In the genomic region with DNA sequence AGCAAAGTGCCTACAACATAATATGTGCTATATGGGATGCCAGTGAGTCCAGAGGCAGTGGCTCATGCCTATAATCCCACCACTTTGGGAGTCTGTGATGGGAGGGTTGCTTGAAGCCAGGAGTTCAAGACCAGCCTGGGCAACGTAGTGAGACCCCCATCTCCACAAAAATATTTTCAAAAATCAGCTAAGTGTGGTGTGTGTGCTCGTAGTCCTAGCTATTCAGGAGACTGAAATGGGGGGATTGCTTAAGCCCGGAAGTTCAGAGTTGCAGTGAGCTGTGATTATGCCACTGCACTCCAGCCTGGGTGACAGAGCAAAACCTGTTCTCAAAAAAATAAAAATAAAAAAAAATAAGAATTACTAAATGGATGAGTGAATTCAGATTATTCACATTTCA, we compare ENCODE assay signal across 30 cellular contexts. TPM values are rescaled to one million over a fixed set of nuclear protein-coding genes. Genes with fewer than 3 reads are reported as not detected.
"Had no signal": no experiment of that assay in that cellular context is flagged by ENCODE, and none has a peak within 500 bp of the region (broad histone marks: within the 10 kb centered on the region; RNA-seq: fewer than 3 reads in every experiment).

No MANE protein-coding gene starts in this region.

- DNase-seq: islet precursor cell; left ventricle myocardium inferior; midbrain; mucosa of descending colon; naive thymus-derived CD4-positive, alpha-beta T cell; nucleus accumbens; pancreas; retina; right cardiac atrium; sigmoid colon; small intestine; stimulated activated CD4-positive, alpha-beta T cell treated with anti-CD3 and anti-CD28 coated beads, Interleukin-4, amount 100 ng/mL, for 24 hours; stimulated activated naive CD4-positive, alpha-beta T cell; substantia nigra; upper lobe of left lung had no signal

- H3K4me1 Mint-ChIP-seq: memory B cell; naive thymus-derived CD4-positive, alpha-beta T cell; stimulated activated effector memory CD8-positive, alpha-beta T cell treated with anti-CD3 and anti-CD28 coated beads, Interleukin-12 subunit alpha, Interleukin-12 subunit beta, amount 100 ng/mL, for 72 hours had no signal

- H3K27ac Mint-ChIP-seq: memory B cell; naive thymus-derived CD4-positive, alpha-beta T cell; natural killer cell treated with Interleukin-12 subunit alpha and Interleukin-12 subunit beta and Interleukin-15 and Interleukin-18, amount 100 ng/mL, for 72 hours; stimulated activated effector memory CD8-positive, alpha-beta T cell treated with anti-CD3 and anti-CD28 coated beads, Interleukin-12 subunit alpha, Interleukin-12 subunit beta, amount 100 ng/mL, for 72 hours; stimulated activated naive CD8-positive, alpha-beta T cell treated with anti-CD3 and anti-CD28 coated beads, Interleukin-15, Interleukin-2, amounts not matched to agents 100 ng/mL and 50 ng/mL, for 24 hours had no signal

- ATAC-seq: mucosa of descending colon; naive thymus-derived CD4-positive, alpha-beta T cell; natural killer cell treated with Interleukin-12 subunit alpha and Interleukin-12 subunit beta and Interleukin-15 and Interleukin-18, amount 100 ng/mL, for 72 hours; pancreas; right cardiac atrium; stimulated activated effector memory CD8-positive, alpha-beta T cell treated with anti-CD3 and anti-CD28 coated beads, Interleukin-12 subunit alpha, Interleukin-12 subunit beta, amount 100 ng/mL, for 72 hours had no signal

- H3K4me1 ChIP-seq: left ventricle myocardium inferior, pancreas, prostate gland, sigmoid colon, spleen, tibial nerve, upper lobe of left lung, vagina had no signal

- H3K4me3 ChIP-seq: hepatocyte, left ventricle myocardium inferior, mucosa of descending colon, pancreas, prostate gland, sigmoid colon, spleen, tibial nerve, upper lobe of left lung, vagina had no signal

- H3K9me3 Mint-ChIP-seq: memory B cell; natural killer cell treated with Interleukin-12 subunit alpha and Interleukin-12 subunit beta and Interleukin-15 and Interleukin-18, amount 100 ng/mL, for 72 hours; stimulated activated effector memory CD8-positive, alpha-beta T cell treated with anti-CD3 and anti-CD28 coated beads, Interleukin-12 subunit alpha, Interleukin-12 subunit beta, amount 100 ng/mL, for 72 hours; stimulated activated naive CD8-positive, alpha-beta T cell treated with anti-CD3 and anti-CD28 coated beads, Interleukin-15, Interleukin-2, amounts not matched to agents 100 ng/mL and 50 ng/mL, for 24 hours had no signal

- H3K27ac ChIP-seq: hepatocyte, left ventricle myocardium inferior, pancreas, prostate gland, sigmoid colon, tibial nerve, upper lobe of left lung, vagina had no signal

- H3K79me2 ChIP-seq: hepatocyte had no signal

- H3K4me2 ChIP-seq: hepatocyte had no signal

- H3K36me3 ChIP-seq: left ventricle myocardium inferior, pancreas, prostate gland, sigmoid colon, spleen, tibial nerve, upper lobe of left lung, vagina had no signal

- H3K36me3 Mint-ChIP-seq: memory B cell; naive thymus-derived CD4-positive, alpha-beta T cell; natural killer cell treated with Interleukin-12 subunit alpha and Interleukin-12 subunit beta and Interleukin-15 and Interleukin-18, amount 100 ng/mL, for 72 hours; stimulated activated effector memory CD8-positive, alpha-beta T cell treated with anti-CD3 and anti-CD28 coated beads, Interleukin-12 subunit alpha, Interleukin-12 subunit beta, amount 100 ng/mL, for 72 hours had no signal

- FAIRE-seq: pancreas, small intestine had no signal

- H3K27me3 ChIP-seq: pancreas, upper lobe of left lung, vagina had no signal

- H3K4me3 Mint-ChIP-seq: memory B cell; naive thymus-derived CD4-positive, alpha-beta T cell; natural killer cell treated with Interleukin-12 subunit alpha and Interleukin-12 subunit beta and Interleukin-15 and Interleukin-18, amount 100 ng/mL, for 72 hours; stimulated activated effector memory CD8-positive, alpha-beta T cell treated with anti-CD3 and anti-CD28 coated beads, Interleukin-12 subunit alpha, Interleukin-12 subunit beta, amount 100 ng/mL, for 72 hours; stimulated activated naive CD8-positive, alpha-beta T cell treated with anti-CD3 and anti-CD28 coated beads, Interleukin-15, Interleukin-2, amounts not matched to agents 100 ng/mL and 50 ng/mL, for 24 hours had no signal

- H3K9me3 ChIP-seq: left ventricle myocardium inferior, mucosa of descending colon, pancreas, prostate gland, sigmoid colon, tibial nerve, upper lobe of left lung, vagina had no signal

- H2AFZ ChIP-seq: hepatocyte had no signal

RNA-seq across cellular contexts. Expression of gene OTX1, which starts 23.4 kb away (rescaled TPM):
- total RNA-seq: kidney epithelial cell; left ventricle myocardium inferior; lung microvascular endothelial cell; mesenteric fat pad; naive thymus-derived CD4-positive, alpha-beta T cell; osteoblast; right cardiac atrium; tibial nerve; urinary bladder; vagina had no signal
- polyA plus RNA-seq: naive thymus-derived CD4-positive, alpha-beta T cell; neural cell; right cardiac atrium; sigmoid colon; small intestine; spleen; urinary bladder had no signal
